ENCODE assay signal across 8 cellular contexts in genomic region chrX:40579880-40580536, GRCh38. TPM values are rescaled to one million over a fixed set of nuclear protein-coding genes. Genes with fewer than 3 reads are reported as not detected.
A peak's percentile ranks its signal among the peaks of the same experiment; 100 is the strongest.
DNase-seq lines count a peak whose midpoint lies in the region; ATAC-seq lines count a peak whose summit lies in the region.

No MANE protein-coding gene starts in this region.

- H3K9ac ChIP-seq in iPS-15b (ENCODE audit: low read depth, low read length) (peak overlapping the region; percentile 70), stomach smooth muscle (ENCODE audit: low read length in 2 of 2) (peak overlapping the region; percentile 73 to 84)

- peak overlapping the region; percentile 40 to 97 for H3K27ac Mint-ChIP-seq in activated naive CD4-positive, alpha-beta T cell treated with anti-CD3 and anti-CD28 coated beads, Interleukin-2, amount 50 U/mL, for 72 hours

- peak; percentile 55 for DNase-seq in DMS53 (lab: John Stamatoyannopoulos, UW)
- no peak for DNase-seq in DMS53 treated with DMSO at 0.1 percent for 48 hours (lab: John Stamatoyannopoulos, UW; ENCODE audit: unreplicated experiment)
- no peak for DNase-seq in activated naive CD4-positive, alpha-beta T cell treated with anti-CD3 and anti-CD28 coated beads, Interleukin-2, amount 50 U/mL, for 72 hours (ENCODE audit: low spot score in 2 of 2)
- no peak for DNase-seq in mesenteric fat pad (ENCODE audit: low spot score)
- DNase-seq in NCI-H1436 treated with DMSO at 0.1 percent for 48 hours (lab: John Stamatoyannopoulos, UW), result no peak

- ATAC-seq in HG03103 (IDR thresholded peaks at IDR 0.05; ENCODE audit: low read depth, unreplicated experiment), result peak; percentile 36
- ATAC-seq in activated naive CD4-positive, alpha-beta T cell treated with anti-CD3 and anti-CD28 coated beads, Interleukin-2, amount 50 U/mL, for 72 hours, result peak in 1 of 2 donors; percentile 49

- H3K9me3 ChIP-seq in iPS-15b (ENCODE audit: control insufficient read depth, insufficient read depth, low read length), result no peaks in the 10 kb centered on the region
- H3K9me3 ChIP-seq in stomach smooth muscle (ENCODE audit: control insufficient read depth in 2 of 2, low read length in 2 of 2), result no peaks in the 10 kb centered on the region

- H3K9me3 Mint-ChIP-seq in activated naive CD4-positive, alpha-beta T cell treated with anti-CD3 and anti-CD28 coated beads, Interleukin-2, amount 50 U/mL, for 72 hours, result no peaks in the 10 kb centered on the region

- H3K36me3 ChIP-seq in iPS-15b (ENCODE audit: control insufficient read depth, insufficient read depth, low read length) (no peaks in the 10 kb centered on the region), stomach smooth muscle (ENCODE audit: control insufficient read depth in 2 of 2, insufficient read depth in 2 of 2, low read length in 2 of 2) (no peaks in the 10 kb centered on the region)

- no peaks in the 10 kb centered on the region for H3K36me3 Mint-ChIP-seq in activated naive CD4-positive, alpha-beta T cell treated with anti-CD3 and anti-CD28 coated beads, Interleukin-2, amount 50 U/mL, for 72 hours

- H3K27me3 ChIP-seq in iPS-15b (ENCODE audit: control insufficient read depth, insufficient read depth, low read length) (no peaks in the 10 kb centered on the region), stomach smooth muscle (ENCODE audit: control insufficient read depth in 1 of 2, insufficient read depth in 2 of 2, low read length in 2 of 2) (peaks cover 0 to 13% of the 10 kb centered on the region in 2 donors)

- H3K4me1 ChIP-seq in iPS-15b (ENCODE audit: control insufficient read depth, insufficient read depth, low read length) (peaks cover 3% of the 10 kb centered on the region), stomach smooth muscle (ENCODE audit: control insufficient read depth, insufficient read depth, low read length) (peaks cover 6% of the 10 kb centered on the region)

- H3K4me3 ChIP-seq in iPS-15b (ENCODE audit: low read depth, low read length) (peak overlapping the region; percentile 92), stomach smooth muscle (ENCODE audit: low read length in 2 of 2) (peak overlapping the region; percentile 75 to 85)

- H3K27ac ChIP-seq in stomach smooth muscle (ENCODE audit: low read length), result peak overlapping the region; percentile 71

RNA-seq across cellular contexts. Expression of gene ATP6AP2, which starts 0.8 kb away (rescaled TPM):
- total RNA-seq in activated naive CD4-positive, alpha-beta T cell treated with anti-CD3 and anti-CD28 coated beads, Interleukin-2, amount 50 U/mL, for 72 hours, result 10 to 100 TPM; 53.6 to 65.6 TPM
- 112 TPM for total RNA-seq in mesenteric fat pad

RNA-seq across cellular contexts. Expression of gene MPC1L, which starts 43.2 kb away (rescaled TPM):
- not detected for total RNA-seq in activated naive CD4-positive, alpha-beta T cell treated with anti-CD3 and anti-CD28 coated beads, Interleukin-2, amount 50 U/mL, for 72 hours
- total RNA-seq in mesenteric fat pad, result not detected
